ENCODE assay signal across 8 cellular contexts in the genomic region with DNA sequence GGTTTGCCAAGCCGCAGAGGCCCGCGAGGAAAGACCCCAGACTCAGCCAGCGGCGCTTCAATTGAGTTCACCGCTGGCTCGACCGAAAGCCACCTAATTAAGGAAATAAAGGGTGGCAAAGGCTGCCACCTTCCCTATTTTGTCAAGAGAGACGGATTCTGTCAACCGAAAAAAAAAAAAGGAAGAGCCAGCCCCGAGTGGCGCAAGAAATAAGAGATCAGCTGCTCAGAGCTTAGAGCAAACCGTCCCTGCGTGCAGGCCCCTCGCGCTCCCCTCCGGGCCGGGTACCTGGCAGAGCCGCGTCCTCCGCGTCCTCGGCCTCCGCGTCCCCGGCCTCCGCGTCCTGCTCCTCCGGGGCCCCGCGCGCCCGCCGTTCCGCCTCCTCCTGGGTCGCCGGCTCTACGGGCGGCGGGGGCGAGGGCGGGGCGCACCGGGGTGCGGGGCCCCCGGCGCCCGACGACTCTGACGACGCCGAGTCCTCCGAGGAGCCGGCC. TPM values are rescaled to one million over a fixed set of nuclear protein-coding genes. Genes with fewer than 3 reads are reported as not detected.
DNase-seq lines count a peak whose midpoint lies in the region; ATAC-seq and TF ChIP-seq lines count a peak whose summit lies in the region.

No MANE protein-coding gene starts in this region.

- peaks cover 54% of the 10 kb centered on the region for H3K4me1 Mint-ChIP-seq in activated T-cell treated with anti-CD3 and anti-CD28 coated beads, Interleukin-2, amount 50 U/mL, for 24 hours (ENCODE audit: low read depth)

- H3K27ac Mint-ChIP-seq in activated T-cell treated with anti-CD3 and anti-CD28 coated beads, Interleukin-2, amount 50 U/mL, for 24 hours: peak overlapping the region; percentile 86

- intact Hi-C loops in left cardiac atrium (cut with DNase I): no loop called here

- ATAC-seq in HG02571 (IDR thresholded peaks at IDR 0.05; ENCODE audit: unreplicated experiment): peak; percentile 20
- ATAC-seq in left cardiac atrium: peak; percentile 27 to 42

- peaks cover 7% of the 10 kb centered on the region for H3K36me3 Mint-ChIP-seq in activated T-cell treated with anti-CD3 and anti-CD28 coated beads, Interleukin-2, amount 50 U/mL, for 24 hours (ENCODE audit: low read depth)

- DNase-seq in NCI-H82 (lab: John Stamatoyannopoulos, UW) (peak; percentile 80), NCI-H82 treated with DMSO at 0.1 percent for 48 hours (lab: John Stamatoyannopoulos, UW; ENCODE audit: unreplicated experiment) (no peak), MV-4-11 (lab: John Stamatoyannopoulos, UW) (peak; percentile 93), left cardiac atrium (no peak), retinal pigment epithelial cell (ENCODE audit: low read depth) (no peak), OCI-M2 (lab: John Stamatoyannopoulos, UW; ENCODE audit: unreplicated experiment) (no peak)
- DNase-seq in activated T-cell treated with anti-CD3 and anti-CD28 coated beads, Interleukin-2, amount 50 U/mL, for 24 hours: no peak

- peak overlapping the region; percentile 92 for H3K4me3 Mint-ChIP-seq in activated T-cell treated with anti-CD3 and anti-CD28 coated beads, Interleukin-2, amount 50 U/mL, for 24 hours

- peaks cover 2% of the 10 kb centered on the region for H3K9me3 Mint-ChIP-seq in activated T-cell treated with anti-CD3 and anti-CD28 coated beads, Interleukin-2, amount 50 U/mL, for 24 hours

- H3K27me3 Mint-ChIP-seq in activated T-cell treated with anti-CD3 and anti-CD28 coated beads, Interleukin-2, amount 50 U/mL, for 24 hours: peaks cover 12% of the 10 kb centered on the region

- peak overlapping the region; percentile 71 for H3K4me3 ChIP-seq in retinal pigment epithelial cell (ENCODE audit: low read length)

- TF ChIP-seq CTCF in retinal pigment epithelial cell (conservative IDR thresholded peaks at IDR 0.05; ENCODE audit: low read depth, low read length): no peak

RNA-seq across cellular contexts. Expression of gene CCSAP, which starts 1.0 kb away (rescaled TPM):
- 1 to 10 TPM; 2.6 to 3.7 TPM for total RNA-seq in left cardiac atrium

Comparison
In these comparisons a context has a peak if more than half of its experiments do, and no peak if none do; other contexts are left out.
1. DNase-seq: peak in NCI-H82 (single experiment) and MV-4-11 (single experiment); none in NCI-H82 treated with DMSO at 0.1 percent for 48 hours (single experiment), activated T-cell treated with anti-CD3 and anti-CD28 coated beads, Interleukin-2, amount 50 U/mL, for 24 hours (single experiment), left cardiac atrium (single experiment), retinal pigment epithelial cell (single experiment) and OCI-M2 (single experiment).